In genomic region chr1:58325797-58326196, GRCh38 we compare ENCODE assay signal across 20 cellular contexts.
A peak's percentile ranks its signal among the peaks of the same experiment; 100 is the strongest.
DNase-seq lines count a peak whose midpoint lies in the region; ATAC-seq lines count a peak whose summit lies in the region.
"Had no signal": no experiment of that assay in that cellular context is flagged by ENCODE, and none has a peak within 500 bp of the region (broad histone marks: within the 10 kb centered on the region; RNA-seq: fewer than 3 reads in every experiment).

No MANE protein-coding gene starts in this region.

- ATAC-seq in HG02970 (IDR thresholded peaks at IDR 0.05; ENCODE audit: low FRiP score, unreplicated experiment) (no peak), HG03135 (IDR thresholded peaks at IDR 0.05; ENCODE audit: unreplicated experiment) (no peak)
- ATAC-seq: Right ventricle myocardium inferior had no signal

- DNase-seq in NCI-H146 (lab: John Stamatoyannopoulos, UW) (peak; percentile 8), NCI-H146 treated with DMSO at 0.1 percent for 48 hours (lab: John Stamatoyannopoulos, UW; ENCODE audit: unreplicated experiment) (no peak), NCI-H526 (lab: John Stamatoyannopoulos, UW) (peak; percentile 57 to 72), superior temporal gyrus (ENCODE audit: extremely low spot score) (peak; percentile 24), medulla oblongata (ENCODE audit: extremely low spot score) (no peak)
- DNase-seq: ACHN; Calu3; CD4-positive, alpha-beta memory T cell; DMS153; NCI-H1105; NCI-H187 treated with DMSO at 0.1 percent for 48 hours; NCI-H2107; NCI-H226; NCI-H510A treated with DMSO at 0.1 percent for 48 hours had no signal

- peak overlapping the region; percentile 19 for H3K27ac ChIP-seq in cingulate gyrus (ENCODE audit: low read depth, low read length)
- H3K27ac ChIP-seq: 22Rv1, BLaER1 had no signal

Comparison
In these comparisons a context has a peak if more than half of its experiments do, and no peak if none do; other contexts are left out.
1. DNase-seq: peak in NCI-H146 (single experiment), NCI-H526 (2 of 2) and superior temporal gyrus (single experiment); none in NCI-H146 treated with DMSO at 0.1 percent for 48 hours (single experiment) and medulla oblongata (single experiment).